ENCODE assay signal across 1 cellular context in the genomic region with DNA sequence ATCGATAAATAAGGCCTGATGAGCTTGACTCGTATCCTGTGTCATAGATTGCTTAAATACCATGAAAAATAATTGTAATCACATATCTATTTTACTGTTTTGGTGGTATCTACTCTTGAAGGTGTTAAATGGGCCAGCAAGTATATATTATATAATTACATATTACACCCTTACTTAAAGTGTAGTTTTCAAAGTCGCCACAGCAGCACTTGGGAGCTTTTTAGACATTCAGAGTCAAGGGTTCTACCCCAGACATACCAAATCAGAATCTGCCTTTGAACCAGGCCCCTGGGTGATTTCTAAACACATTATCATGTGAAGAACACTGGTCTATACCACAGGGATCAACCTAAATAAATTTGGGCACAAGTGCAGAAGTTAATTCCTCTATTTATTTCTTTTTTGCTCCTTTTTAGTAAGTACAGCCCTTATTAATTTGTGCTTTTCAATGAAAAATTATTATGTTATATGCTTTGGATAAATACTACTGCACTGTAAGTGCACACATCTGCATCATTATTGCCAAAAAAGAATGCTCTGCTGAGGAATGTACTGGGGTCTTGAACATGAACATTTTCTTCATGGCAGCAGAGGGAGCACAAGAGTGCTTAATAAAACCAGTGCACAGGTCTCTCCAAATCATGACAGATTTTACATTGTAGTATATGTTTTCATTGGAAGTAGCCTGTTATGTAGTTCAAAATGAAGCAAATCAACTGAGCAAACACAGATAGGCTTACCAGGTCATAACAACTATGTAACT.
A peak's percentile ranks its signal among the peaks of the same experiment; 100 is the strongest.
TF ChIP-seq lines count a peak whose summit lies in the region.

No MANE protein-coding gene starts in this region.

TF ChIP-seq in K562, 482 proteins besides CTCF, POLR2A, EP300 and RAD21:
- TF ChIP-seq MAZ (CRISPR knock-in tag; conservative IDR thresholded peaks at IDR 0.05 in 1 of 2, IDR thresholded peaks at IDR 0.05 in 1 of 2) (0 out of 4 replicates have a peak, but pooled peaks of 1 of the 2 experiments have one; percentile 31), ASH1L (IDR thresholded peaks at IDR 0.05; ENCODE audit: borderline replicate concordance, low read depth, partially characterized antibody) (no peak), ZNF24 (IDR thresholded peaks at IDR 0.05) (peak; percentile 85)
TF ChIP-seq in K562: peak in this region for 2.
